In the genomic region with DNA sequence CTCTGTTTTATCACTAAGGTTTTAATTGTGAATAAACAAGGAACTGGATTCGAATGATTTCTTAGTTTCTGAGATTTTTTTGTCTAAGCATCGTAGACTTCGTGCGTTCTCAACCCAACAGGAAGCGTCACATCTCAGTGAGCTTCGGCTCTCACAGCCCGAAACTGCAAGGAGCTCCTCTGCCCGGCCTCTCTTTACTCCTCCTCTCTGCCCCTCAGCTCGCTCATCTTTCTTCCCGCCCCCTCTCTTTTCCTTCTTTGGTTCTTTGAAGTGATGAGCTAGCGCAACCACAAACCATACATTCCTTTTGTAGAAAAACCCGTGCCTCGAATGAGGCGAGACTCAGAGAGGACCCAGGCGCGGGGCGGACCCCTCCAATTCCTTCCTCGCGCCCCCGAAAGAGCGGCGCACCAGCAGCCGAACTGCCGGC, we compare ENCODE assay signal across 8 cellular contexts. TPM values are rescaled to one million over a fixed set of nuclear protein-coding genes. Genes with fewer than 3 reads are reported as not detected.
A peak's percentile ranks its signal among the peaks of the same experiment; 100 is the strongest.
DNase-seq lines count a peak whose midpoint lies in the region; ATAC-seq and TF ChIP-seq lines count a peak whose summit lies in the region.

No MANE protein-coding gene starts in this region.

- H3K27me3 ChIP-seq in HUES64 (ENCODE audit: insufficient read depth, low read length), result peaks cover 78% of the 10 kb centered on the region
- H3K27me3 ChIP-seq in heart right ventricle, result peaks cover 0 to 83% (median 38%) of the 10 kb centered on the region in 7 donors

- H3K9me3 ChIP-seq in HUES64 (ENCODE audit: insufficient read depth, low read depth, low read length) (no peaks in the 10 kb centered on the region), heart right ventricle (no peaks in the 10 kb centered on the region)

- ATAC-seq in GM21515 (IDR thresholded peaks at IDR 0.05; ENCODE audit: unreplicated experiment), result peak; percentile 81
- peak; percentile 45 to 68 (median 62) for ATAC-seq in heart right ventricle

- H3K9me3 Mint-ChIP-seq in activated naive CD4-positive, alpha-beta T cell treated with anti-CD3 and anti-CD28 coated beads, Interleukin-2, amount 50 U/mL, for 24 hours, result no peaks in the 10 kb centered on the region

- peak overlapping the region; percentile 78 for H3K27ac Mint-ChIP-seq in activated naive CD4-positive, alpha-beta T cell treated with anti-CD3 and anti-CD28 coated beads, Interleukin-2, amount 50 U/mL, for 24 hours

- peak overlapping the region; percentile 72 for H3K4me3 ChIP-seq in HUES64 (ENCODE audit: low read length)
- H3K4me3 ChIP-seq in heart right ventricle, result peak overlapping the region; percentile 44 to 72 (median 66)

- WGBS in HUES64, result 1% methylated on average over 24 of the region's 24 CpGs
- whole genome bisulfite sequencing in heart right ventricle, 2 donors, result 0 to 1% methylated on average over 24 of the region's 24 CpGs

- H3K4me3 Mint-ChIP-seq in activated naive CD4-positive, alpha-beta T cell treated with anti-CD3 and anti-CD28 coated beads, Interleukin-2, amount 50 U/mL, for 24 hours, result peak overlapping the region; percentile 74

- TF ChIP-seq CTCF in heart right ventricle (IDR thresholded peaks at IDR 0.05), result no peak

- DNase-seq in EH (ENCODE audit: low read depth), result peak; percentile 90
- peak in 1 of 2 donors; percentile 20 for DNase-seq in heart right ventricle
- peak; percentile 64 for DNase-seq in renal cortical epithelial cell (ENCODE audit: low read depth)
- no peak for DNase-seq in H4 (ENCODE audit: low spot score)
- DNase-seq in NAMALWA (ENCODE audit: low spot score), result no peak

- H3K36me3 ChIP-seq in HUES64 (ENCODE audit: insufficient read depth, low read length) (no peaks in the 10 kb centered on the region), heart right ventricle (no peaks in the 10 kb centered on the region)

- intact Hi-C loops in heart right ventricle (cut with DNase I), result no loop called here

- H3K36me3 Mint-ChIP-seq in activated naive CD4-positive, alpha-beta T cell treated with anti-CD3 and anti-CD28 coated beads, Interleukin-2, amount 50 U/mL, for 24 hours, result peaks cover 1% of the 10 kb centered on the region

- H3K27ac ChIP-seq in HUES64 (ENCODE audit: low read depth, low read length) (no peak overlapping the region), heart right ventricle (peak overlapping the region; percentile 60 to 89 (median 80))

- peak overlapping the region; percentile 37 for H3K9ac ChIP-seq in HUES64 (ENCODE audit: low read depth, low read length)

- H3K4me1 ChIP-seq in HUES64 (ENCODE audit: insufficient read depth, low read length), result peaks cover 7% of the 10 kb centered on the region; the same call in 1 of the 2 replicates
- peaks cover 0 to 26% (median 20%) of the 10 kb centered on the region in 9 donors for H3K4me1 ChIP-seq in heart right ventricle

- H3K4me1 Mint-ChIP-seq in activated naive CD4-positive, alpha-beta T cell treated with anti-CD3 and anti-CD28 coated beads, Interleukin-2, amount 50 U/mL, for 24 hours, result peaks cover 40% of the 10 kb centered on the region

- peaks cover 40% of the 10 kb centered on the region for H3K27me3 Mint-ChIP-seq in activated naive CD4-positive, alpha-beta T cell treated with anti-CD3 and anti-CD28 coated beads, Interleukin-2, amount 50 U/mL, for 24 hours

RNA-seq across cellular contexts. Expression of a gene that starts 0.5 kb away (rescaled TPM):
- polyA plus RNA-seq in HUES64 (2013, experiment 1 of 2), result 0.55 TPM
- 0.76 TPM for polyA plus RNA-seq in HUES64 (2013, experiment 2 of 2)
- total RNA-seq in heart right ventricle (1 to 10 TPM; 2.1 to 8.4 (median 4.3) TPM), renal cortical epithelial cell (39.3 and 164 TPM in 2 replicates)
- polyA plus RNA-seq in heart right ventricle, result 1 to 10 TPM in 1 of 2 donors, under 1 TPM in 1; 0.88 to 1.7 TPM
- 0.08 and 0.15 TPM in 2 replicates for total RNA-seq in H4 (2014; rRNA removed; shearing (Covaris generic))

Comparison
In these comparisons a context has a peak if more than half of its experiments do, and no peak if none do; other contexts are left out.
1. DNase-seq: peak in EH (single experiment) and renal cortical epithelial cell (single experiment); none in H4 (single experiment) and NAMALWA (single experiment).